Comparison of ENCODE assay signal across 12 cellular contexts in genomic region chr3:158355623-158356588, GRCh38.
DNase-seq lines count a peak whose midpoint lies in the region; ATAC-seq and TF ChIP-seq lines count a peak whose summit lies in the region.
"Had no signal": no experiment of that assay in that cellular context is flagged by ENCODE, and none has a peak within 500 bp of the region (broad histone marks: within the 10 kb centered on the region; RNA-seq: fewer than 3 reads in every experiment).

No MANE protein-coding gene starts in this region.

- H3K36me3 Mint-ChIP-seq in Calu3 (ENCODE audit: insufficient read depth, unreplicated experiment): no peaks in the 10 kb centered on the region
- peaks cover 7 to 17% (median 8%) of the 10 kb centered on the region in 3 donors for H3K36me3 Mint-ChIP-seq in CD8-positive, alpha-beta memory T cell

- CTCF ChIA-PET in Calu3 (lab: Charles Lee): no interaction called here
- CTCF ChIA-PET in CD8-positive, alpha-beta memory T cell (lab: Charles Lee): no interaction called here

- BruUV-seq in Calu3 (replicated peaks; lab: Mats Ljungman, UMichigan): TSS peak; percentile 24

- no peaks in the 10 kb centered on the region for H3K4me1 Mint-ChIP-seq in Calu3 (ENCODE audit: low read depth, unreplicated experiment)
- peaks cover 0 to 6% (median 1%) of the 10 kb centered on the region in 3 donors for H3K4me1 Mint-ChIP-seq in CD8-positive, alpha-beta memory T cell

- peaks cover 3% of the 10 kb centered on the region for H3K36me3 ChIP-seq in CD8-positive, alpha-beta memory T cell (ENCODE audit: insufficient read depth, low read length)
- H3K36me3 ChIP-seq: upper lobe of left lung had no signal

- no peak overlapping the region for H3K4me3 ChIP-seq in CD8-positive, alpha-beta memory T cell (ENCODE audit: low read length)
- H3K4me3 ChIP-seq: upper lobe of left lung had no signal

- no peaks in the 10 kb centered on the region for H3K27me3 Mint-ChIP-seq in Calu3 (ENCODE audit: unreplicated experiment)
- no peaks in the 10 kb centered on the region for H3K27me3 Mint-ChIP-seq in CD8-positive, alpha-beta memory T cell
- H3K27me3 Mint-ChIP-seq: activated T-cell treated with anti-CD3 and anti-CD28 coated beads, Interleukin-2, amount 50 U/mL, for 24 hours had no signal

- H3K4me1 ChIP-seq in CD8-positive, alpha-beta memory T cell (ENCODE audit: insufficient read depth, low read length): no peaks in the 10 kb centered on the region

- H3K27ac ChIP-seq in substantia nigra (ENCODE audit: low read depth, low read length, poor library complexity, severe bottlenecking): no peak overlapping the region
- no peak overlapping the region for H3K27ac ChIP-seq in CD8-positive, alpha-beta memory T cell (ENCODE audit: low read depth, low read length)
- H3K27ac ChIP-seq: upper lobe of left lung had no signal

- no peaks in the 10 kb centered on the region for H3K9me3 ChIP-seq in CD8-positive, alpha-beta memory T cell (ENCODE audit: low read length)
- H3K9me3 ChIP-seq: upper lobe of left lung had no signal

- TF ChIP-seq CTCF in Calu3 (IDR thresholded peaks at IDR 0.05; ENCODE audit: unreplicated experiment): no peak

- intact Hi-C loops in Calu3 (cut with micrococcal nuclease; ENCODE audit: unreplicated experiment): no loop called here

- H3K4me3 Mint-ChIP-seq in Calu3 (ENCODE audit: low read depth, unreplicated experiment): no peak overlapping the region
- no peak overlapping the region for H3K4me3 Mint-ChIP-seq in CD8-positive, alpha-beta memory T cell
- H3K4me3 Mint-ChIP-seq: activated T-cell treated with anti-CD3 and anti-CD28 coated beads, Interleukin-2, amount 50 U/mL, for 24 hours had no signal

- ATAC-seq in GM19438 (IDR thresholded peaks at IDR 0.05; ENCODE audit: low read depth, unreplicated experiment) (peak; percentile 94), HG02884 (IDR thresholded peaks at IDR 0.05; ENCODE audit: unreplicated experiment) (peak; percentile 93), HG03575 (IDR thresholded peaks at IDR 0.05; ENCODE audit: extremely low read depth, insufficient number of reproducible peaks, low FRiP score, unreplicated experiment) (peak; percentile 86)
- no peak for ATAC-seq in activated CD4-positive, CD25-positive, alpha-beta regulatory T cell treated with anti-CD3 and anti-CD28 coated beads, Interleukin-2, amount 50 U/mL, for 24 hours

- no peak overlapping the region for H3K27ac Mint-ChIP-seq in Calu3 (ENCODE audit: unreplicated experiment)
- H3K27ac Mint-ChIP-seq in CD8-positive, alpha-beta memory T cell: no peak overlapping the region
- H3K27ac Mint-ChIP-seq: activated T-cell treated with anti-CD3 and anti-CD28 coated beads, Interleukin-2, amount 50 U/mL, for 24 hours had no signal

- H3K27me3 ChIP-seq in CD8-positive, alpha-beta memory T cell (ENCODE audit: insufficient read depth, low read length, poor library complexity, severe bottlenecking): no peaks in the 10 kb centered on the region
- H3K27me3 ChIP-seq: upper lobe of left lung had no signal

- no peaks in the 10 kb centered on the region for H3K9me3 Mint-ChIP-seq in Calu3 (ENCODE audit: low read depth, unreplicated experiment)
- H3K9me3 Mint-ChIP-seq in CD8-positive, alpha-beta memory T cell: peaks cover 0 to 3% (median 0%) of the 10 kb centered on the region in 5 donors

- no peak for DNase-seq in Calu3
- DNase-seq in substantia nigra (lab: John Stamatoyannopoulos, UW): no peak
- no peak for DNase-seq in DMS153 treated with DMSO at 0.1 percent for 48 hours (lab: John Stamatoyannopoulos, UW; ENCODE audit: unreplicated experiment)
- DNase-seq in CD8-positive, alpha-beta memory T cell: no peak
- DNase-seq: activated T-cell treated with anti-CD3 and anti-CD28 coated beads, Interleukin-2, amount 50 U/mL, for 24 hours; caudate nucleus; NCI-H510A; upper lobe of left lung had no signal

- POLR2A ChIA-PET in CD8-positive, alpha-beta memory T cell (lab: Charles Lee): no interaction called here

Comparison
In these comparisons a context has a peak if more than half of its experiments do, and no peak if none do; other contexts are left out.
1. ATAC-seq: peak in GM19438 (single experiment), HG02884 (single experiment) and HG03575 (single experiment); none in activated CD4-positive, CD25-positive, alpha-beta regulatory T cell treated with anti-CD3 and anti-CD28 coated beads, Interleukin-2, amount 50 U/mL, for 24 hours (0 of 2).